In genomic region chr6:65126667-65127066, GRCh38 we compare ENCODE assay signal across 22 cellular contexts.
"Had no signal": no experiment of that assay in that cellular context is flagged by ENCODE, and none has a peak within 500 bp of the region (broad histone marks: within the 10 kb centered on the region; RNA-seq: fewer than 3 reads in every experiment).

No MANE protein-coding gene starts in this region.

- H3K9me3 Mint-ChIP-seq: brain, nephron, type B pancreatic cell had no signal

- H3K27me3 Mint-ChIP-seq: activated CD8-positive, alpha-beta T cell treated with anti-CD3 and anti-CD28 coated beads for 36 hours; brain; effector memory CD8-positive, alpha-beta T cell; stimulated activated memory B cell treated with anti-CD40 and anti-IgM and Interleukin-4, amounts not matched to agents 10 μg/mL and 1 μg/mL and 100 μg/mL, for 72 hours; type B pancreatic cell had no signal

- H3K27ac Mint-ChIP-seq: activated CD8-positive, alpha-beta T cell treated with anti-CD3 and anti-CD28 coated beads for 36 hours; activated T-helper 2 cell treated with anti-CD3 and anti-CD28 coated beads, Interferon-gamma antibody, Interleukin-2, Interleukin-4, amounts not matched to agents 10 μg/mL and 5 μg/mL and 100 μg/mL, durations not matched to agents 14 hours and 24 hours and 36 hours; effector memory CD8-positive, alpha-beta T cell; nephron; stimulated activated memory B cell treated with anti-CD40 and anti-IgM and Interleukin-4, amounts not matched to agents 10 μg/mL and 1 μg/mL and 100 μg/mL, for 72 hours; type B pancreatic cell had no signal

- DNase-seq: activated CD4-positive, alpha-beta T cell treated with anti-CD3 and anti-CD28 coated beads for 48 hours; activated CD4-positive, CD25-positive, alpha-beta regulatory T cell; activated CD8-positive, alpha-beta T cell treated with anti-CD3 and anti-CD28 coated beads for 36 hours; activated naive CD4-positive, alpha-beta T cell treated with Interleukin-2 at 50 U/mL for 16 hours; activated T-cell treated with anti-CD3 and anti-CD28 coated beads, Interleukin-2, amount 50 U/mL, for 1 hour; caudate nucleus; effector memory CD8-positive, alpha-beta T cell; foreskin fibroblast; left cardiac atrium; mesenchymal stem cell; occipital lobe; posterior cingulate gyrus; retina; spleen; stimulated activated CD4-positive, alpha-beta T cell treated with anti-CD3 and anti-CD28 coated beads, Interleukin-4, amount 100 ng/mL, for 4 hours; testis had no signal

- H3K36me3 Mint-ChIP-seq: brain; stimulated activated memory B cell treated with anti-CD40 and anti-IgM and Interleukin-4, amounts not matched to agents 10 μg/mL and 1 μg/mL and 100 μg/mL, for 72 hours; type B pancreatic cell had no signal

- ATAC-seq: activated CD8-positive, alpha-beta T cell treated with anti-CD3 and anti-CD28 coated beads for 36 hours; effector memory CD8-positive, alpha-beta T cell; left cardiac atrium; stimulated activated memory B cell treated with anti-CD40 and anti-IgM and Interleukin-4, amounts not matched to agents 10 μg/mL and 1 μg/mL and 100 μg/mL, for 72 hours had no signal

- H3K27ac ChIP-seq: hepatocyte, spleen, testis had no signal

- H3K27me3 ChIP-seq: hepatocyte, spleen, testis had no signal

- H3K4me3 Mint-ChIP-seq: activated CD8-positive, alpha-beta T cell treated with anti-CD3 and anti-CD28 coated beads for 36 hours; brain; effector memory CD8-positive, alpha-beta T cell; nephron; stimulated activated memory B cell treated with anti-CD40 and anti-IgM and Interleukin-4, amounts not matched to agents 10 μg/mL and 1 μg/mL and 100 μg/mL, for 72 hours; type B pancreatic cell had no signal

- H3K9me3 ChIP-seq: spleen, testis had no signal

- H3K4me1 Mint-ChIP-seq: nephron; stimulated activated memory B cell treated with anti-CD40 and anti-IgM and Interleukin-4, amounts not matched to agents 10 μg/mL and 1 μg/mL and 100 μg/mL, for 72 hours had no signal
